9 cellular contexts compared by ENCODE assay signal in the genomic region with DNA sequence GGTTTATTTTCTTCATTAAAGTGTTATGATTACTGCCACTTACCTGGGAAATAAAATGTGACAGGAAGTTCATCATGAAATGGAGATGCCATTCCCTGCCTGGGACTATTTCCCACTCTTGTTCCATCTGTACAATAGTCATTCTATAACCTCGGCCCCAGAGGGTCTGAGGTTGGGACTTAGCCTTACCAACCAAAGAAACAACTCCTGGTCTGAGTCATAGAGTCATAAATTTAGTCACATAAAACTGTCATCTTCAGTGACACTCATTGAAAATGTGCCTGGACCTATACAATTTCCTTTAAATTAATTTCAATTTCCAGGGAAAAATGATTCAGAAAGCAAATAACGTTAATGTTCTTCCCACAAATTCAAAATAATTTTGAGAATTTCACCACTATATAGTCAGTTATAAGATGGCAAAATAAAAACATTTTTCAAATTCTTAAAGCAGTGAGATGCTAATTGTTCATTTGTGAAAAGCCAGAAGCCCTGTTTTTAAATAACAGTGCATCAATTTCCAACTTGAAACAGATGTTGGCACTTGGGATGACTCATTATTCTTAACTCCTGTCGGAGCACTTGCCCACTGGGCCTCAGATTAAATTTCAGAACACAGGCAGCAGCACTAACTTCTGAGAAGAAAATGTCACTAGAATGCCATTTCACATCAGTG.
DNase-seq lines count a peak whose midpoint lies in the region; ATAC-seq and TF ChIP-seq lines count a peak whose summit lies in the region.
"Had no signal": no experiment of that assay in that cellular context is flagged by ENCODE, and none has a peak within 500 bp of the region (broad histone marks: within the 10 kb centered on the region; RNA-seq: fewer than 3 reads in every experiment).

No MANE protein-coding gene starts in this region.

- no peaks in the 10 kb centered on the region for H3K79me2 ChIP-seq in mammary epithelial cell (ENCODE audit: insufficient read depth, low read length)

- H3K9me3 ChIP-seq in mammary epithelial cell (replicated peaks; ENCODE audit: insufficient read depth, low read length) (peaks cover 2% of the 10 kb centered on the region), thoracic aorta (peaks cover 7% of the 10 kb centered on the region), gastrocnemius medialis (no peaks in the 10 kb centered on the region)

- in situ Hi-C loops in mammary epithelial cell (cut with MboI; ENCODE audit: low sequenced_read_pairs in 2 of 2) = no loop called here
- in situ Hi-C loops in gastrocnemius medialis (cut with MboI; ENCODE audit: low sequenced_read_pairs in 4 of 4) = no loop called here

- no peak overlapping the region for H3K4me3 Mint-ChIP-seq in MCF 10A (ENCODE audit: unreplicated experiment)
- H3K4me3 Mint-ChIP-seq in activated T-helper 17 cell treated with anti-CD3 and anti-CD28 coated beads, Interleukin-2, amount 50 U/mL, for 72 hours = peak overlapping the region; percentile 13

- H3K27me3 ChIP-seq in mammary epithelial cell (ENCODE audit: insufficient read depth, low read length) = no peaks in the 10 kb centered on the region
- no peaks in the 10 kb centered on the region for H3K27me3 ChIP-seq in thoracic aorta (replicated peaks; ENCODE audit: insufficient read depth)
- no peaks in the 10 kb centered on the region for H3K27me3 ChIP-seq in gastrocnemius medialis

- CTCF ChIA-PET in MCF 10A (lab: Yijun Ruan, JAX) = interaction anchor here (1.0 kb wide), 1 partner anchor 114 kb away, joined by 4 read pairs; no protein-coding TSS in a partner anchor
- CTCF ChIA-PET in mammary epithelial cell (lab: Charles Lee; ENCODE audit: low non-redundant PET) = no interaction called here

- POLR2A ChIA-PET in MCF 10A (lab: Yijun Ruan, JAX) = no interaction called here

- no peaks in the 10 kb centered on the region for H4K20me1 ChIP-seq in mammary epithelial cell (ENCODE audit: insufficient read depth, low read length)

- DNase-seq in MCF 10A (ENCODE audit: unreplicated experiment) = peak; percentile 13
- no peak for DNase-seq in mammary epithelial cell
- no peak for DNase-seq in thoracic aorta (ENCODE audit: low spot score)
- no peak for DNase-seq in gastrocnemius medialis
- no peak for DNase-seq in epidermal melanocyte (ENCODE audit: insufficient read length, low spot score)
- DNase-seq in DMS79 (lab: John Stamatoyannopoulos, UW) = no peak
- DNase-seq: DND-41 had no signal

- H3K4me3 ChIP-seq in mammary epithelial cell (replicated peaks in 1 of 3; ENCODE audit: insufficient read depth in 1 of 3, low read depth in 2 of 3, low read length in 3 of 3) (no peak overlapping the region), thoracic aorta (no peak overlapping the region), gastrocnemius medialis (no peak overlapping the region)

- H2AFZ ChIP-seq in mammary epithelial cell (ENCODE audit: low read depth, low read length) = no peak overlapping the region

- H3K4me2 ChIP-seq in mammary epithelial cell (ENCODE audit: insufficient read depth, low read depth, low read length) = no peak overlapping the region

- H3K36me3 ChIP-seq in mammary epithelial cell (ENCODE audit: insufficient read depth, low read length) (no peaks in the 10 kb centered on the region), thoracic aorta (no peaks in the 10 kb centered on the region), gastrocnemius medialis (no peaks in the 10 kb centered on the region)

- H3K27ac ChIP-seq in mammary epithelial cell (ENCODE audit: insufficient read depth, low read depth, low read length) (no peak overlapping the region), thoracic aorta (no peak overlapping the region), gastrocnemius medialis (no peak overlapping the region)

- H3K9me3 Mint-ChIP-seq in MCF 10A (ENCODE audit: unreplicated experiment) = peaks cover 8% of the 10 kb centered on the region
- peaks cover 11% of the 10 kb centered on the region for H3K9me3 Mint-ChIP-seq in activated T-helper 17 cell treated with anti-CD3 and anti-CD28 coated beads, Interleukin-2, amount 50 U/mL, for 72 hours

- H3K27ac Mint-ChIP-seq in MCF 10A (ENCODE audit: low read depth, unreplicated experiment) = no peak overlapping the region
- peak overlapping the region; percentile 61 for H3K27ac Mint-ChIP-seq in activated T-helper 17 cell treated with anti-CD3 and anti-CD28 coated beads, Interleukin-2, amount 50 U/mL, for 72 hours

- dilution Hi-C loops in mammary epithelial cell (cut with HindIII; ENCODE audit: low sequenced_read_pairs) = no loop called here

- no peaks in the 10 kb centered on the region for H3K36me3 Mint-ChIP-seq in MCF 10A (ENCODE audit: insufficient read depth, unreplicated experiment)
- H3K36me3 Mint-ChIP-seq in activated T-helper 17 cell treated with anti-CD3 and anti-CD28 coated beads, Interleukin-2, amount 50 U/mL, for 72 hours (ENCODE audit: low read depth) = no peaks in the 10 kb centered on the region

- peak; percentile 73 for ATAC-seq in HG03066 (IDR thresholded peaks at IDR 0.05; ENCODE audit: low read depth, unreplicated experiment)
- ATAC-seq in activated T-helper 17 cell treated with anti-CD3 and anti-CD28 coated beads, Interleukin-2, amount 50 U/mL, for 72 hours (replicated peaks) = peak; percentile 82
- ATAC-seq in thoracic aorta (ENCODE audit: insufficient number of reproducible peaks, low FRiP score, low read depth) = peak; percentile 20
- ATAC-seq in gastrocnemius medialis = no peak

- TF ChIP-seq POLR2A in gastrocnemius medialis (IDR thresholded peaks at IDR 0.05) = no peak

- H3K9ac ChIP-seq in mammary epithelial cell (ENCODE audit: insufficient read depth, low read length) = no peak overlapping the region

- no peaks in the 10 kb centered on the region for H3K4me1 Mint-ChIP-seq in MCF 10A (ENCODE audit: insufficient read depth, unreplicated experiment)
- peaks cover 11% of the 10 kb centered on the region for H3K4me1 Mint-ChIP-seq in activated T-helper 17 cell treated with anti-CD3 and anti-CD28 coated beads, Interleukin-2, amount 50 U/mL, for 72 hours

- H3K27me3 Mint-ChIP-seq in MCF 10A (ENCODE audit: insufficient read depth, unreplicated experiment) = no peaks in the 10 kb centered on the region
- no peaks in the 10 kb centered on the region for H3K27me3 Mint-ChIP-seq in activated T-helper 17 cell treated with anti-CD3 and anti-CD28 coated beads, Interleukin-2, amount 50 U/mL, for 72 hours

- BruUV-seq in MCF 10A (replicated peaks; lab: Mats Ljungman, UMichigan) (no TSS peak), mammary epithelial cell (replicated peaks; lab: Mats Ljungman, UMichigan) (no TSS peak)

- 44% methylated on average over 3 of the region's 3 CpGs for WGBS in mammary epithelial cell (ENCODE audit: low coverage, missing lambda C conversion rate)

- intact Hi-C loops in MCF 10A (cut with micrococcal nuclease) (no loop called here), mammary epithelial cell (cut with micrococcal nuclease) (no loop called here), gastrocnemius medialis (cut with DNase I; ENCODE audit: low total_unique reads) (no loop called here)

- H3K4me1 ChIP-seq in mammary epithelial cell (ENCODE audit: insufficient read depth, low read length) (no peaks in the 10 kb centered on the region), thoracic aorta (ENCODE audit: control insufficient read depth in 1 of 2, low read depth in 2 of 2) (no peaks in the 10 kb centered on the region), gastrocnemius medialis (no peaks in the 10 kb centered on the region)

- no peak for TF ChIP-seq CTCF in MCF 10A (IDR thresholded peaks at IDR 0.05; ENCODE audit: unreplicated experiment)
- TF ChIP-seq CTCF in mammary epithelial cell (conservative IDR thresholded peaks at IDR 0.05 in 1 of 2, IDR thresholded peaks at IDR 0.05 in 1 of 2; ENCODE audit: extremely low read depth in 1 of 2, insufficient read depth in 1 of 2, low read depth in 1 of 2, low read length in 2 of 2) = no peak
- TF ChIP-seq CTCF in thoracic aorta (IDR thresholded peaks at IDR 0.05) = no peak
- TF ChIP-seq CTCF in gastrocnemius medialis (IDR thresholded peaks at IDR 0.05 in 4 of 5, conservative IDR thresholded peaks at IDR 0.05 in 1 of 5) = no peak

Comparison
In these comparisons a context has a peak if more than half of its experiments do, and no peak if none do; other contexts are left out.
1. ATAC-seq: peak in HG03066 (single experiment), activated T-helper 17 cell treated with anti-CD3 and anti-CD28 coated beads, Interleukin-2, amount 50 U/mL, for 72 hours (single experiment) and thoracic aorta (single experiment); none in gastrocnemius medialis (0 of 2).